In the genomic region with DNA sequence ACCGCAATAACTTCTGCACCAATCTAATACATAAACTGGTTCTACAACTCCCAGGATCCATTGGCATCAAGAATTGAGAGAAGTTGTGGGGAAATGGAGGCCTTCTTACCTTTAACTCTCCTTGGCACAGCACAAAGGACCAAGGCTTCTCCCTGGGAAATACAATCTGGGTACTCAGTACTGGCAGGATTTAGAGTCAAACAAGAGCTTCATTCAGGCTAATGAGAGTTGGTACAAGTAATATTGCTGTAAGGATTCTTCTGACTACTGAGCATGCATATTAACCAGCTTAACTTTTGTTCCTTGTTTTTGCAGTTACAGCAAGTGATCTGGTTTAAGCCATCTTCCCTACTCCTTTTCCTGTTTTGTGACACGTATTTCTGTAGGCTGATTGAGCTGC, we compare ENCODE assay signal across 19 cellular contexts.
"Had no signal": no experiment of that assay in that cellular context is flagged by ENCODE, and none has a peak within 500 bp of the region (broad histone marks: within the 10 kb centered on the region; RNA-seq: fewer than 3 reads in every experiment).

No MANE protein-coding gene starts in this region.

- H3K27ac Mint-ChIP-seq: effector memory CD8-positive, alpha-beta T cell; progenitor cell of endocrine pancreas had no signal

- H3K27ac ChIP-seq: brain microvascular endothelial cell, thyroid gland, upper lobe of right lung, WERI-Rb-1 had no signal

- H3K36me3 ChIP-seq: brain microvascular endothelial cell, thyroid gland, upper lobe of right lung, WERI-Rb-1 had no signal

- H3K4me3 ChIP-seq: mucosa of descending colon, thyroid gland, upper lobe of right lung had no signal

- H3K27me3 Mint-ChIP-seq: effector memory CD8-positive, alpha-beta T cell; progenitor cell of endocrine pancreas had no signal

- H3K4me1 Mint-ChIP-seq: neural crest cell had no signal

- H3K4me3 Mint-ChIP-seq: activated T-cell treated with anti-CD3 and anti-CD28 coated beads, Interleukin-2, amount 50 U/mL, for 4 hours; effector memory CD8-positive, alpha-beta T cell; neural crest cell had no signal

- H3K4me1 ChIP-seq: thyroid gland had no signal

- H3K9me3 ChIP-seq: mucosa of descending colon, thyroid gland, upper lobe of right lung had no signal

- DNase-seq: activated CD4-positive, CD25-positive, alpha-beta regulatory T cell treated with anti-CD3 and anti-CD28 coated beads, Interleukin-2, amount 50 U/mL, for 72 hours; activated CD8-positive, alpha-beta memory T cell treated with anti-CD3 and anti-CD28 coated beads, Interleukin-2, amount 50 U/mL, for 48 hours; activated naive CD4-positive, alpha-beta T cell treated with Interleukin-2 at 50 U/mL for 16 hours; activated T-cell treated with anti-CD3 and anti-CD28 coated beads, Interleukin-2, amount 50 U/mL, for 4 hours; aorta; brain microvascular endothelial cell; central memory CD4-positive, alpha-beta T cell; effector memory CD8-positive, alpha-beta T cell; foreskin melanocyte; mesenchymal stem cell; mucosa of descending colon; stimulated activated CD4-positive, alpha-beta T cell treated with anti-CD3 and anti-CD28 coated beads, Interleukin-2, amount 100 ng/mL, for 48 hours; stimulated activated naive CD4-positive, alpha-beta T cell; thyroid gland; upper lobe of right lung; WERI-Rb-1 had no signal

- ATAC-seq: activated T-cell treated with anti-CD3 and anti-CD28 coated beads, Interleukin-2, amount 50 U/mL, for 4 hours; effector memory CD8-positive, alpha-beta T cell; esophagus mucosa; mucosa of descending colon; upper lobe of right lung had no signal

- H3K27me3 ChIP-seq: brain microvascular endothelial cell, thyroid gland, upper lobe of right lung had no signal
